16 cellular contexts compared by ENCODE assay signal in the genomic region with DNA sequence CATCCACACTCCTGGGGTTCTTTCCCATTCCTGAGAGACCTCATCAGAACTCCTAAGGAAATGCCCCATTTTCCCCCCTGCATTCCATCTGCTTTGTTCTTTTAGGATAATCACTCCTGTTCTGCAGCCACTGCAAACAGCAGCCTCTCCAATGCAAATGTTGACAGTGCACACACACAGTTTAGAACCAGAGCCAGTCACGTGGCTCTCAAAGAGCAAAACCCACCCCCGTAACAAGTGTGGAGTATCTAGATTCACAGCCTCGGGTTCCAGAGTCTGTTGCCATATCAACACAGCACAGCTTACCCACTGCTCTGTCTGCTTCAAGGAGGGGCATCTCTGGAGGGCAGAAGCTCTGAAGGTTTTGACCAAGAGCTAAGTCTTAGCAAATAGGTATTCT.
"Had no signal": no experiment of that assay in that cellular context is flagged by ENCODE, and none has a peak within 500 bp of the region (broad histone marks: within the 10 kb centered on the region; RNA-seq: fewer than 3 reads in every experiment).

No MANE protein-coding gene starts in this region.

- H3K27me3 ChIP-seq: colonic mucosa, esophagus squamous epithelium, neutrophil, thyroid gland had no signal

- H3K9me3 ChIP-seq: colonic mucosa, esophagus squamous epithelium, lower lobe of right lung, neutrophil, thyroid gland had no signal

- H3K4me3 ChIP-seq: colonic mucosa, esophagus squamous epithelium, lower lobe of right lung, thyroid gland had no signal

- FAIRE-seq: urothelium cell line had no signal

- H3K27ac ChIP-seq: colonic mucosa, esophagus squamous epithelium, lower lobe of right lung, neutrophil, thyroid gland had no signal

- H3K36me3 ChIP-seq: colonic mucosa, esophagus squamous epithelium, lower lobe of right lung, neutrophil, thyroid gland had no signal

- DNase-seq: activated CD4-positive, alpha-beta T cell treated with anti-CD3 and anti-CD28 coated beads for 48 hours; activated CD8-positive, alpha-beta memory T cell treated with anti-CD3 and anti-CD28 coated beads, Interleukin-2, amount 50 U/mL, for 48 hours; activated gamma-delta T cell treated with Interleukin-2 at 50 U/mL for 16 hours; activated naive CD8-positive, alpha-beta T cell treated with anti-CD3 and anti-CD28 coated beads for 36 hours; activated T-cell treated with anti-CD3 and anti-CD28 coated beads, Interleukin-2, amount 50 U/mL, for 72 hours; central memory CD4-positive, alpha-beta T cell; colonic mucosa; esophagus squamous epithelium; lower lobe of right lung; midbrain; T-helper 17 cell; thyroid gland had no signal

- ATAC-seq: activated T-cell treated with anti-CD3 and anti-CD28 coated beads, Interleukin-2, amount 50 U/mL, for 72 hours; lower lobe of right lung; stimulated activated effector memory CD8-positive, alpha-beta T cell treated with anti-CD3 and anti-CD28 coated beads, Interleukin-12 subunit alpha, Interleukin-12 subunit beta, amount 100 ng/mL, for 72 hours; T-helper 17 cell; WTC11 had no signal

- H3K4me1 ChIP-seq: colonic mucosa, esophagus squamous epithelium, lower lobe of right lung, thyroid gland had no signal
